Comparison of ENCODE assay signal across 34 cellular contexts in the genomic region with DNA sequence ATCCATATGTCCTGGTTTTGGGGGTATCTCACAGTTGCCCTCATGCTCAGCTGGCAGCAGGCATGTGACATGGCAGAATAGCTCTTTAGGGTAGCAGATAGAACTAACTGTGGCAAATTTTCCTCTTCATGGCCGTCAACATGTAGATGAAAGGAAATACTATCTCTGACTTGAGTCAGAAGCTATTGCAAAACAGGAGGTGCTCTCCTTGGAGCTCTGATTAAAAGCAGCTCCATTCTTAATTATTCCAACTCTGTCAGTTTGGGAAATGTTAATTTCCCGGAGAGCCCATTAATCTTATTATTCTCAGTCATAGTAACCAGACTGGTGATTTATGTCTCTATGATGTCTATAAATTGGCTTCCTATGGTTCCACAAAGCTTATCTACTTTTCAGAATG. TPM values are rescaled to one million over a fixed set of nuclear protein-coding genes. Genes with fewer than 3 reads are reported as not detected.
DNase-seq lines count a peak whose midpoint lies in the region; ATAC-seq and TF ChIP-seq lines count a peak whose summit lies in the region.
"Had no signal": no experiment of that assay in that cellular context is flagged by ENCODE, and none has a peak within 500 bp of the region (broad histone marks: within the 10 kb centered on the region; RNA-seq: fewer than 3 reads in every experiment).

No MANE protein-coding gene starts in this region.

- H3K27me3 ChIP-seq in esophagus muscularis mucosa = no peaks in the 10 kb centered on the region
- H3K27me3 ChIP-seq: BLaER1, cardiac muscle cell, heart left ventricle, pancreas, right atrium auricular region, SJCRH30, transverse colon had no signal

- no peak for DNase-seq in CD14-positive monocyte (ENCODE audit: low spot score)
- DNase-seq in NCI-H69 (lab: John Stamatoyannopoulos, UW) = peak; percentile 14
- no peak for DNase-seq in esophagus muscularis mucosa (ENCODE audit: extremely low spot score)
- no peak for DNase-seq in nephron progenitor cell
- DNase-seq in foreskin melanocyte = no peak
- DNase-seq in stimulated activated CD4-positive, alpha-beta T cell treated with anti-CD3 and anti-CD28 coated beads, Interleukin-4, amount 100 ng/mL, for 24 hours = no peak
- DNase-seq: ACHN; activated CD4-positive, CD25-positive, alpha-beta regulatory T cell; activated naive CD4-positive, alpha-beta T cell treated with anti-CD3 and anti-CD28 coated beads, Interleukin-2, amount 50 U/mL, for 16 hours; anterior cingulate cortex; cortex of kidney; DMS53; GF-D8; heart left ventricle; Karpas-422; mucosa of descending colon; NCI-H1694; NCI-H2171 treated with DMSO at 0.1 percent for 48 hours; NCI-H526; pancreas; SJCRH30; stimulated activated CD4-positive, alpha-beta T cell treated with anti-CD3 and anti-CD28 coated beads, Interleukin-2, amount 100 ng/mL, for 48 hours; transverse colon had no signal

- peaks cover 0 to 47% (median 25%) of the 10 kb centered on the region in 4 donors for H3K4me1 ChIP-seq in esophagus muscularis mucosa
- H3K4me1 ChIP-seq: BLaER1, pancreas, right atrium auricular region, SJCRH30, transverse colon had no signal

- H3K4me1 Mint-ChIP-seq in CD14-positive monocyte = peaks cover 13% of the 10 kb centered on the region
- no peaks in the 10 kb centered on the region for H3K4me1 Mint-ChIP-seq in nephron progenitor cell

- no peak overlapping the region for H3K4me3 Mint-ChIP-seq in CD14-positive monocyte
- H3K4me3 Mint-ChIP-seq in nephron progenitor cell = no peak overlapping the region
- H3K4me3 Mint-ChIP-seq: natural killer cell treated with Interleukin-12 subunit alpha and Interleukin-12 subunit beta and Interleukin-15 and Interleukin-18, amount 100 ng/mL, for 72 hours had no signal

- no peaks in the 10 kb centered on the region for H3K9me3 Mint-ChIP-seq in CD14-positive monocyte
- peaks cover 19% of the 10 kb centered on the region for H3K9me3 Mint-ChIP-seq in nephron progenitor cell
- H3K9me3 Mint-ChIP-seq: natural killer cell treated with Interleukin-12 subunit alpha and Interleukin-12 subunit beta and Interleukin-15 and Interleukin-18, amount 100 ng/mL, for 72 hours had no signal

- no peak for TF ChIP-seq POLR2A in esophagus muscularis mucosa (IDR thresholded peaks at IDR 0.05; ENCODE audit: low read depth)

- H3K27ac Mint-ChIP-seq in CD14-positive monocyte = peak overlapping the region; percentile 23 to 90 (median 70)
- H3K27ac Mint-ChIP-seq in nephron progenitor cell = peak overlapping the region; percentile 22
- H3K27ac Mint-ChIP-seq: natural killer cell treated with Interleukin-12 subunit alpha and Interleukin-12 subunit beta and Interleukin-15 and Interleukin-18, amount 100 ng/mL, for 72 hours had no signal

- ATAC-seq in GM19328 (IDR thresholded peaks at IDR 0.05; ENCODE audit: unreplicated experiment) = no peak
- ATAC-seq in HG02642 (IDR thresholded peaks at IDR 0.05; ENCODE audit: poor library complexity, unreplicated experiment) = no peak
- ATAC-seq: esophagus mucosa; HCT116; heart left ventricle; mucosa of descending colon; natural killer cell treated with Interleukin-12 subunit alpha and Interleukin-12 subunit beta and Interleukin-15 and Interleukin-18, amount 100 ng/mL, for 72 hours; Panc1; pancreas had no signal

- no peak for TF ChIP-seq EP300 in esophagus muscularis mucosa (IDR thresholded peaks at IDR 0.05)

- no peak overlapping the region for H3K4me3 ChIP-seq in esophagus muscularis mucosa
- H3K4me3 ChIP-seq: BLaER1, cardiac muscle cell, heart left ventricle, lung, mucosa of descending colon, pancreas, right atrium auricular region, SJCRH30, transverse colon had no signal

- H3K9me3 ChIP-seq in esophagus muscularis mucosa = no peaks in the 10 kb centered on the region
- H3K9me3 ChIP-seq: BLaER1, heart left ventricle, mucosa of descending colon, pancreas, right atrium auricular region, SJCRH30, transverse colon had no signal

- intact Hi-C loops in CD14-positive monocyte (cut with micrococcal nuclease) = no loop called here
- intact Hi-C loops in esophagus muscularis mucosa (cut with DNase I) = no loop called here

- H3K36me3 Mint-ChIP-seq in CD14-positive monocyte (peaks cover 34 to 36% of the 10 kb centered on the region in 2 donors), nephron progenitor cell (ENCODE audit: low read depth) (peaks cover 30% of the 10 kb centered on the region)
- H3K36me3 Mint-ChIP-seq: natural killer cell treated with Interleukin-12 subunit alpha and Interleukin-12 subunit beta and Interleukin-15 and Interleukin-18, amount 100 ng/mL, for 72 hours had no signal

- WGBS in esophagus muscularis mucosa = 65% methylated on average over 2 of the region's 2 CpGs

- H3K27ac ChIP-seq in esophagus muscularis mucosa (replicated peaks in 1 of 4) = peak overlapping the region in 3 of 4 donors; percentile 3 to 60 (median 53)
- H3K27ac ChIP-seq: BLaER1, cardiac muscle cell, heart left ventricle, HL-60, pancreas, right atrium auricular region, SJCRH30, transverse colon had no signal

- TF ChIP-seq CTCF in CD14-positive monocyte (IDR thresholded peaks at IDR 0.05) = no peak
- no peak for TF ChIP-seq CTCF in esophagus muscularis mucosa (IDR thresholded peaks at IDR 0.05)
- no peak for TF ChIP-seq CTCF in nephron progenitor cell (IDR thresholded peaks at IDR 0.05)

- peaks cover 0 to 7% (median 0%) of the 10 kb centered on the region in 3 donors for H3K27me3 Mint-ChIP-seq in CD14-positive monocyte (ENCODE audit: low read depth in 3 of 3)
- no peaks in the 10 kb centered on the region for H3K27me3 Mint-ChIP-seq in nephron progenitor cell (ENCODE audit: low read depth, poor library complexity)

- H3K36me3 ChIP-seq in esophagus muscularis mucosa = peaks cover 0 to 22% (median 5%) of the 10 kb centered on the region in 4 donors
- H3K36me3 ChIP-seq: BLaER1, cardiac muscle cell, pancreas, right atrium auricular region, transverse colon had no signal

RNA-seq across cellular contexts. Expression of gene IL13RA1, which starts 18.2 kb away (rescaled TPM):
- polyA plus RNA-seq in CD14-positive monocyte = 10 to 100 TPM; 72.6 to 74.6 TPM
- 100 to 1,000 TPM in 1 of 4 donors, 10 to 100 TPM in 3; 53.1 to 101 (median 85.2) TPM for total RNA-seq in esophagus muscularis mucosa
